36 cellular contexts compared by ENCODE assay signal in genomic region chr2:204199357-204199756, GRCh38.
"Had no signal": no experiment of that assay in that cellular context is flagged by ENCODE, and none has a peak within 500 bp of the region (broad histone marks: within the 10 kb centered on the region; RNA-seq: fewer than 3 reads in every experiment).

No MANE protein-coding gene starts in this region.

- H3K27me3 ChIP-seq: ascending aorta, Peyer's patch, SJSA1 had no signal

- H3K4me2 ChIP-seq: SK-N-SH had no signal

- DNase-seq: activated B cell treated with CpG ODN at 0.5 μM for 24 hours; activated CD4-positive, alpha-beta memory T cell treated with anti-CD3 and anti-CD28 coated beads, Interleukin-2, amount 10 ng/mL, durations not matched to agents 7 days and 5 days; activated CD4-positive, alpha-beta T cell treated with anti-CD3 and anti-CD28 coated beads for 1 hour; activated CD4-positive, alpha-beta T cell treated with anti-CD3 and anti-CD28 coated beads for 48 hours; activated CD8-positive, alpha-beta memory T cell treated with anti-CD3 and anti-CD28 coated beads for 24 hours; activated CD8-positive, alpha-beta memory T cell treated with anti-CD3 and anti-CD28 coated beads, Interleukin-2, amount 10 ng/mL, durations not matched to agents 7 days and 5 days; activated CD8-positive, alpha-beta memory T cell treated with anti-CD3 and anti-CD28 coated beads, Interleukin-2, amount 50 U/mL, for 48 hours; activated gamma-delta T cell; activated naive CD4-positive, alpha-beta T cell treated with Interleukin-2 at 50 U/mL for 16 hours; activated naive CD8-positive, alpha-beta T cell treated with anti-CD3 and anti-CD28 coated beads, Interleukin-2, amount 10 ng/mL, durations not matched to agents 7 days and 5 days; activated T-cell treated with anti-CD3 and anti-CD28 coated beads, Interleukin-2, amount 50 U/mL, for 72 hours; amygdala; caudate nucleus; cerebellar nuclear complex; Kasumi-1; KG1; MM.1S; NCI-H1092; NCI-H1436 treated with DMSO at 0.1 percent for 48 hours; NCI-H1694 treated with DMSO at 0.1 percent for 48 hours; NCI-H2029; NCI-H345; NCI-H524 treated with DMSO at 0.1 percent for 48 hours; Peyer's patch; RPMI8226; SHP77 treated with DMSO at 0.1 percent for 48 hours; SK-N-SH; SW 1271; T-helper 1 cell; T-helper 2 cell; T-helper 9 cell had no signal

- H3K27ac Mint-ChIP-seq: activated B cell treated with CpG ODN at 0.5 μM for 24 hours; activated CD4-positive, alpha-beta memory T cell treated with anti-CD3 and anti-CD28 coated beads, Interleukin-2, amount 10 ng/mL, durations not matched to agents 7 days and 5 days; activated CD8-positive, alpha-beta memory T cell treated with anti-CD3 and anti-CD28 coated beads, Interleukin-2, amount 10 ng/mL, durations not matched to agents 7 days and 5 days; activated naive CD4-positive, alpha-beta T cell treated with anti-CD3 and anti-CD28 coated beads, Interleukin-2, amount 50 U/mL, for 24 hours; activated naive CD8-positive, alpha-beta T cell treated with anti-CD3 and anti-CD28 coated beads, Interleukin-2, amount 10 ng/mL, durations not matched to agents 7 days and 5 days; activated T-cell treated with anti-CD3 and anti-CD28 coated beads, Interleukin-2, amount 50 U/mL, for 72 hours; activated T-helper 2 cell treated with anti-CD3 and anti-CD28 coated beads, Interferon-gamma antibody, Interleukin-2, Interleukin-4, amounts not matched to agents 10 μg/mL and 5 μg/mL and 100 μg/mL, durations not matched to agents 14 hours and 24 hours and 36 hours had no signal

- H3K27ac ChIP-seq: ascending aorta, Peyer's patch, SJSA1, VCaP had no signal

- H3K4me1 ChIP-seq: ascending aorta, Peyer's patch, SJSA1 had no signal

- H3K9me3 Mint-ChIP-seq: activated B cell treated with CpG ODN at 0.5 μM for 24 hours; activated CD4-positive, alpha-beta memory T cell treated with anti-CD3 and anti-CD28 coated beads, Interleukin-2, amount 10 ng/mL, durations not matched to agents 7 days and 5 days; activated naive CD4-positive, alpha-beta T cell treated with anti-CD3 and anti-CD28 coated beads, Interleukin-2, amount 50 U/mL, for 24 hours; activated naive CD8-positive, alpha-beta T cell treated with anti-CD3 and anti-CD28 coated beads, Interleukin-2, amount 10 ng/mL, durations not matched to agents 7 days and 5 days; activated T-cell treated with anti-CD3 and anti-CD28 coated beads, Interleukin-2, amount 50 U/mL, for 72 hours; activated T-helper 2 cell treated with anti-CD3 and anti-CD28 coated beads, Interferon-gamma antibody, Interleukin-2, Interleukin-4, amounts not matched to agents 10 μg/mL and 5 μg/mL and 100 μg/mL, durations not matched to agents 14 hours and 24 hours and 36 hours had no signal

- H3K4me1 Mint-ChIP-seq: activated B cell treated with CpG ODN at 0.5 μM for 24 hours; activated CD4-positive, alpha-beta memory T cell treated with anti-CD3 and anti-CD28 coated beads, Interleukin-2, amount 10 ng/mL, durations not matched to agents 7 days and 5 days; activated CD8-positive, alpha-beta memory T cell treated with anti-CD3 and anti-CD28 coated beads, Interleukin-2, amount 10 ng/mL, durations not matched to agents 7 days and 5 days; activated naive CD4-positive, alpha-beta T cell treated with anti-CD3 and anti-CD28 coated beads, Interleukin-2, amount 50 U/mL, for 24 hours had no signal

- H3K36me3 ChIP-seq: ascending aorta, Peyer's patch, SJSA1 had no signal

- H3K4me3 Mint-ChIP-seq: activated B cell treated with CpG ODN at 0.5 μM for 24 hours; activated CD4-positive, alpha-beta memory T cell treated with anti-CD3 and anti-CD28 coated beads, Interleukin-2, amount 10 ng/mL, durations not matched to agents 7 days and 5 days; activated CD8-positive, alpha-beta memory T cell treated with anti-CD3 and anti-CD28 coated beads, Interleukin-2, amount 10 ng/mL, durations not matched to agents 7 days and 5 days; activated naive CD4-positive, alpha-beta T cell treated with anti-CD3 and anti-CD28 coated beads, Interleukin-2, amount 50 U/mL, for 24 hours; activated naive CD8-positive, alpha-beta T cell treated with anti-CD3 and anti-CD28 coated beads, Interleukin-2, amount 10 ng/mL, durations not matched to agents 7 days and 5 days; activated T-cell treated with anti-CD3 and anti-CD28 coated beads, Interleukin-2, amount 50 U/mL, for 72 hours had no signal

- H3K9ac ChIP-seq: SK-N-SH had no signal

- H3K4me3 ChIP-seq: ascending aorta, Peyer's patch, SJSA1 had no signal

- H3K9me3 ChIP-seq: ascending aorta, Peyer's patch, SJSA1, SK-N-SH had no signal

- H3K36me3 Mint-ChIP-seq: activated CD8-positive, alpha-beta memory T cell treated with anti-CD3 and anti-CD28 coated beads, Interleukin-2, amount 10 ng/mL, durations not matched to agents 7 days and 5 days; activated naive CD8-positive, alpha-beta T cell treated with anti-CD3 and anti-CD28 coated beads, Interleukin-2, amount 10 ng/mL, durations not matched to agents 7 days and 5 days had no signal

- ATAC-seq: activated CD8-positive, alpha-beta memory T cell treated with anti-CD3 and anti-CD28 coated beads, Interleukin-2, amount 10 ng/mL, durations not matched to agents 7 days and 5 days; activated T-cell treated with anti-CD3 and anti-CD28 coated beads, Interleukin-2, amount 50 U/mL, for 72 hours had no signal

- H3K9me2 ChIP-seq: SK-N-SH had no signal
